Comparison of ENCODE assay signal across 8 cellular contexts in the genomic region with DNA sequence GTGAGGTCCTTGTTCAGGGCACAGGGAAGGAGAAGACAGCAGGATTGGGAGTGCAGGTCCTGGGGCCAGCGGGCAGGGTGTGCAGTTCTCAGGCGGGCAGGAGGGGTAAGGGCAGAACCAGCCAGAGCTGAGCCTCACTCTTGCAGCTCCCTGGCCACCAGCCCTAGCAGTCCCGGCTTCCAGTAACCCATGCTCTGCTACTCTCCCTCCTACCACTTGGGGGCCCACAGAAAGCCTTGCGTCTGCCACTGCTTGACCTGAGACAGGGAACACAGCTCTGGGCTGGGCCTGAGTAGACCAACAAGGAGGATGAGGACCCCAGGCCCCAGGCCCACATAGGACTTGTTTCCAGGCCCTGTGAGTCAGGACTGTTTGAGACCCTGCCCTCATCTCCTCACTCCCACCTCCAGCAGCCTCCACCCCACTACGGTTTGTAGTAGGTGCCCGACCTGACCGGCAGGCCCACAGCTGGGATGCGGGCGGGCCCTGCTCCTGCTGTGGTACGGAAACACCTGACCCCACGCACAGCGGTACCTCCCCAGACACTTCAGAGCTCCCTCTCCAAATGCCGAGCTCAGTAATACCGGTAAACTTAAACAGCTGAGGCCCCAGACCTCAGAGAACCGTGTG. TPM values are rescaled to one million over a fixed set of nuclear protein-coding genes. Genes with fewer than 3 reads are reported as not detected.
DNase-seq lines count a peak whose midpoint lies in the region; ATAC-seq and TF ChIP-seq lines count a peak whose summit lies in the region.

No MANE protein-coding gene starts in this region.

- H3K14ac ChIP-seq in neuronal stem cell (ENCODE audit: low read length) = no peak overlapping the region

- peak overlapping the region; percentile 77 for H3K18ac ChIP-seq in neuronal stem cell (ENCODE audit: low read length)

- DNase-seq in BE2C (peak; percentile 46), erythroblast (lab: John Stamatoyannopoulos, UW) (peak; percentile 50), neuronal stem cell (ENCODE audit: low spot score) (peak; percentile 31), OCI-M2 (lab: John Stamatoyannopoulos, UW; ENCODE audit: unreplicated experiment) (no peak)
- no peak for DNase-seq in CD4-positive, alpha-beta T cell

- H4K8ac ChIP-seq in neuronal stem cell (ENCODE audit: low read depth, low read length) = no peak overlapping the region

- peak; percentile 69 for ATAC-seq in GM19351 (IDR thresholded peaks at IDR 0.05; ENCODE audit: unreplicated experiment)
- ATAC-seq in HG03108 (IDR thresholded peaks at IDR 0.05; ENCODE audit: unreplicated experiment) = no peak
- ATAC-seq in CD4-positive, alpha-beta T cell (ENCODE audit: poor library complexity) = no peak

- peak overlapping the region; percentile 16 for H2BK5ac ChIP-seq in neuronal stem cell (ENCODE audit: low read length)

- peak overlapping the region; percentile 38 for H2AK5ac ChIP-seq in neuronal stem cell (ENCODE audit: low read depth, low read length)

- H3K36me3 Mint-ChIP-seq in CD4-positive, alpha-beta T cell (ENCODE audit: low read depth) = no peaks in the 10 kb centered on the region

- H3K4ac ChIP-seq in neuronal stem cell (ENCODE audit: low read length) = no peak overlapping the region

- H3K79me2 ChIP-seq in OCI-LY3 (ENCODE audit: low read length) = no peaks in the 10 kb centered on the region

- H2BK120ac ChIP-seq in neuronal stem cell (ENCODE audit: low read depth, low read length) = no peak overlapping the region

- H2BK12ac ChIP-seq in neuronal stem cell (ENCODE audit: low read length) = no peak overlapping the region

- H3K4me3 ChIP-seq in BE2C (ENCODE audit: low read depth, low read length) (no peak overlapping the region), OCI-LY3 (ENCODE audit: low read length) (no peak overlapping the region), neuronal stem cell (ENCODE audit: low read length in 2 of 2) (no peak overlapping the region)

- H3K9me3 ChIP-seq in BE2C (no peaks in the 10 kb centered on the region), OCI-LY3 (ENCODE audit: insufficient read depth, low read length) (no peaks in the 10 kb centered on the region), neuronal stem cell (replicated peaks in 1 of 2; ENCODE audit: control insufficient read depth in 2 of 2, insufficient read depth in 1 of 2, low read depth in 1 of 2, low read length in 2 of 2) (peaks cover 0 to 2% of the 10 kb centered on the region in 2 donors)
- H3K9me3 ChIP-seq in CD4-positive, alpha-beta T cell (ENCODE audit: control insufficient read depth, low read length) = no peaks in the 10 kb centered on the region

- no CpG with 5 or more reads among the region's 15 CpGs for WGBS in neuronal stem cell (ENCODE audit: extremely low coverage in 2 of 2, insufficient read length in 2 of 2, insufficient replicate concordance in 1 of 2), 2 donors

- H3K36me3 ChIP-seq in BE2C (no peaks in the 10 kb centered on the region), OCI-LY3 (replicated peaks; ENCODE audit: low read depth, low read length) (no peaks in the 10 kb centered on the region), neuronal stem cell (replicated peaks in 1 of 2; ENCODE audit: control insufficient read depth in 2 of 2, insufficient read depth in 2 of 2, low read length in 2 of 2) (peaks cover 0 to 10% of the 10 kb centered on the region in 2 donors)

- peaks cover 6% of the 10 kb centered on the region for H3K4me1 Mint-ChIP-seq in CD4-positive, alpha-beta T cell (ENCODE audit: low read depth)

- CTCF ChIA-PET in CD4-positive, alpha-beta T cell (lab: Charles Lee) = no interaction called here

- H4K91ac ChIP-seq in neuronal stem cell (ENCODE audit: low read depth, low read length, poor library complexity) = no peak overlapping the region

- TF ChIP-seq CTCF in BE2C (IDR thresholded peaks at IDR 0.05; ENCODE audit: low read depth, low read length) (peak; percentile 52), OCI-LY3 (IDR thresholded peaks at IDR 0.05; ENCODE audit: low read depth, low read length) (peak; percentile 69)
- no peak for TF ChIP-seq CTCF in CD4-positive, alpha-beta T cell (IDR thresholded peaks at IDR 0.05)

- H3K23ac ChIP-seq in neuronal stem cell (ENCODE audit: low read depth, low read length, poor library complexity) = no peak overlapping the region

- H3K9me3 Mint-ChIP-seq in CD4-positive, alpha-beta T cell = no peaks in the 10 kb centered on the region

- no peak overlapping the region for H2BK15ac ChIP-seq in neuronal stem cell (ENCODE audit: low read length)

- H3K4me2 ChIP-seq in OCI-LY3 (ENCODE audit: low read length) (no peak overlapping the region), neuronal stem cell (ENCODE audit: insufficient read depth, low read length, poor library complexity, severe bottlenecking) (no peak overlapping the region)

- no peak overlapping the region for H3K27ac ChIP-seq in OCI-LY3 (ENCODE audit: low read length)
- no peak overlapping the region for H3K27ac ChIP-seq in neuronal stem cell (replicated peaks; ENCODE audit: low read length)
- H3K27ac ChIP-seq in CD4-positive, alpha-beta T cell (ENCODE audit: low read depth, low read length) = no peak overlapping the region

- no peak overlapping the region for H3K9ac ChIP-seq in OCI-LY3 (ENCODE audit: low read length)
- no peak overlapping the region for H3K9ac ChIP-seq in neuronal stem cell (ENCODE audit: low read depth, low read length, poor library complexity)

- no peak for TF ChIP-seq POLR2A in erythroblast (IDR thresholded peaks at IDR 0.05; ENCODE audit: low read length)

- no peaks in the 10 kb centered on the region for H3K4me1 ChIP-seq in BE2C
- no peaks in the 10 kb centered on the region for H3K4me1 ChIP-seq in OCI-LY3 (ENCODE audit: low read length)
- H3K4me1 ChIP-seq in neuronal stem cell (ENCODE audit: control insufficient read depth in 2 of 2, insufficient read depth in 1 of 2, low read depth in 1 of 2, low read length in 2 of 2) = peaks cover 8 to 20% of the 10 kb centered on the region in 2 donors

- H3K27me3 Mint-ChIP-seq in CD4-positive, alpha-beta T cell = no peaks in the 10 kb centered on the region

- no peak overlapping the region for H3K4me3 Mint-ChIP-seq in CD4-positive, alpha-beta T cell

- H3K79me1 ChIP-seq in neuronal stem cell (ENCODE audit: low read depth, low read length) = peaks cover 4% of the 10 kb centered on the region

- POLR2A ChIA-PET in CD4-positive, alpha-beta T cell (lab: Charles Lee) = no interaction called here

- H4K20me1 ChIP-seq in OCI-LY3 (ENCODE audit: insufficient read depth, low read length) = no peaks in the 10 kb centered on the region

- H3K27ac Mint-ChIP-seq in CD4-positive, alpha-beta T cell = no peak overlapping the region

- peak overlapping the region; percentile 79; the same call in 1 of the 2 replicates for H2AFZ ChIP-seq in OCI-LY3 (ENCODE audit: low read depth, low read length)
- peak overlapping the region; percentile 66 for H2AFZ ChIP-seq in neuronal stem cell (ENCODE audit: low read length)

- intact Hi-C loops in CD4-positive, alpha-beta T cell (cut with DNase I, micrococcal nuclease) = no loop called here

- no peaks in the 10 kb centered on the region for H3K27me3 ChIP-seq in BE2C
- no peaks in the 10 kb centered on the region for H3K27me3 ChIP-seq in OCI-LY3 (ENCODE audit: low read depth, low read length)
- no peaks in the 10 kb centered on the region for H3K27me3 ChIP-seq in neuronal stem cell (ENCODE audit: control insufficient read depth in 3 of 3, insufficient read depth in 3 of 3, low read depth in 1 of 3, low read length in 3 of 3)
- no peaks in the 10 kb centered on the region for H3K27me3 ChIP-seq in CD4-positive, alpha-beta T cell (ENCODE audit: control insufficient read depth, insufficient read depth, low read length)

RNA-seq across cellular contexts. Expression of gene KCNK5, which starts 39.2 kb away (rescaled TPM):
- not detected for polyA plus RNA-seq in BE2C (2012; ENCODE audit: insufficient read depth, insufficient read length, low read depth)
- 4.8 TPM for polyA plus RNA-seq in neuronal stem cell (2013, experiment 1 of 2)
- polyA plus RNA-seq in neuronal stem cell (2013, experiment 2 of 2) = 4.9 TPM
- total RNA-seq in CD4-positive, alpha-beta T cell = under 1 TPM; 0.30 to 0.47 TPM

Comparison
In these comparisons a context has a peak if more than half of its experiments do, and no peak if none do; other contexts are left out.
1. DNase-seq: peak in BE2C (single experiment), erythroblast (2 of 2) and neuronal stem cell (single experiment); none in OCI-M2 (single experiment) and CD4-positive, alpha-beta T cell (0 of 10).